Comparison of ENCODE assay signal across 3 cellular contexts in the genomic region with DNA sequence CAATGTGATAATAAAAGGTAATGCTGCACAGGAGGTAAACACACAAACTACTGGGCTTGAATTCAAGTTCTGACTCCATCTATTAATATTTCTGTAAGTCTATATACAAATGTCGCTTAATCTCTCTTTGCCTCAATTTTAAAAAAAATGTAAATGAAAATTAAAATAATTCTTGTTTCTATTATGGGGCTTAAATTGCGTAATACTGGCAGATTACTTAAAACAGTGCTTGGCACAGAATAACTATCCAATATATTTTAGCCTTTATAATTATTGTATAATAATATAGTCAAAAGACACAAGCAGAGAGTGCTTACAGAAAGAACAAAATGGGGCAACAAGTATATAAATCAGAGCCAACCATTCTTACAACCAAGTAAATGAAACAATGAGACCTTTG.
A peak's percentile ranks its signal among the peaks of the same experiment; 100 is the strongest.
TF ChIP-seq lines count a peak whose summit lies in the region.

No MANE protein-coding gene starts in this region.

TF ChIP-seq in IMR-90, 13 proteins besides CTCF, POLR2A, EP300 and RAD21:
- TF ChIP-seq CEBPB (IDR thresholded peaks at IDR 0.05; ENCODE audit: low read depth, low read length) (peak; percentile 87), CHD1 (IDR thresholded peaks at IDR 0.05; ENCODE audit: low read depth, low read length) (no peak)
TF ChIP-seq in IMR-90: peak in this region for 1.

TF ChIP-seq in Ishikawa, 13 proteins besides CTCF, POLR2A, EP300 and RAD21:
- TF ChIP-seq TEAD4 (IDR thresholded peaks at IDR 0.05) (no peak), ZBTB7A (IDR thresholded peaks at IDR 0.05; ENCODE audit: low read depth) (no peak), CEBPB (IDR thresholded peaks at IDR 0.05) (0 out of 2 replicates have a peak, but pooled peaks have one; percentile 27), TCF12 (IDR thresholded peaks at IDR 0.05; ENCODE audit: low read depth) (no peak), EGR1 (IDR thresholded peaks at IDR 0.05) (no peak)

TF ChIP-seq in H1, 55 proteins besides CTCF, POLR2A, EP300 and RAD21:
- TF ChIP-seq SP1 (IDR thresholded peaks at IDR 0.05; ENCODE audit: low read depth, low read length), result no peak
- peak; percentile 72; the same call in 1 of the 2 replicates for TF ChIP-seq CEBPB (IDR thresholded peaks at IDR 0.05; ENCODE audit: low read depth, low read length)
